In genomic region chr3:157086775-157087174, GRCh38 we compare ENCODE assay signal across 13 cellular contexts.
DNase-seq lines count a peak whose midpoint lies in the region; ATAC-seq, FAIRE-seq and TF ChIP-seq lines count a peak whose summit lies in the region.
"Had no signal": no experiment of that assay in that cellular context is flagged by ENCODE, and none has a peak within 500 bp of the region (broad histone marks: within the 10 kb centered on the region; RNA-seq: fewer than 3 reads in every experiment).

No MANE protein-coding gene starts in this region.

- H3K27ac ChIP-seq in GM23338 (ENCODE audit: low read depth) (no peak overlapping the region), RWPE2 (ENCODE audit: poor library complexity, severe bottlenecking) (peak overlapping the region; percentile 98), right cardiac atrium (ENCODE audit: low read length) (peak overlapping the region; percentile 84), WERI-Rb-1 (no peak overlapping the region)

- no peaks in the 10 kb centered on the region for H3K27me3 ChIP-seq in GM23338 (ENCODE audit: insufficient read depth)
- H3K27me3 ChIP-seq in RWPE2 (ENCODE audit: insufficient read depth, poor library complexity, severe bottlenecking), result no peaks in the 10 kb centered on the region
- no peaks in the 10 kb centered on the region for H3K27me3 ChIP-seq in right cardiac atrium (ENCODE audit: control insufficient read depth, insufficient read depth)
- no peaks in the 10 kb centered on the region for H3K27me3 ChIP-seq in WERI-Rb-1 (ENCODE audit: insufficient read depth, low read depth, severe bottlenecking)

- peaks cover 33% of the 10 kb centered on the region for H3K4me1 Mint-ChIP-seq in GM23338
- H3K4me1 Mint-ChIP-seq in stimulated activated memory B cell treated with anti-CD40 and anti-IgM and Interleukin-4, amounts not matched to agents 10 μg/mL and 1 μg/mL and 100 μg/mL, for 72 hours, result peaks cover 63% of the 10 kb centered on the region

- FAIRE-seq in D721Med (lab: Jason Lieb, UNC), result no peak

- H3K36me3 Mint-ChIP-seq in GM23338 (ENCODE audit: low read depth), result no peaks in the 10 kb centered on the region
- peaks cover 5% of the 10 kb centered on the region for H3K36me3 Mint-ChIP-seq in stimulated activated memory B cell treated with anti-CD40 and anti-IgM and Interleukin-4, amounts not matched to agents 10 μg/mL and 1 μg/mL and 100 μg/mL, for 72 hours

- WGBS in right cardiac atrium, result 58% methylated on average over 3 of the region's 3 CpGs

- no peak overlapping the region for H3K4me3 Mint-ChIP-seq in GM23338
- no peak overlapping the region for H3K4me3 Mint-ChIP-seq in stimulated activated memory B cell treated with anti-CD40 and anti-IgM and Interleukin-4, amounts not matched to agents 10 μg/mL and 1 μg/mL and 100 μg/mL, for 72 hours
- H3K4me3 Mint-ChIP-seq: stimulated activated naive B cell treated with anti-CD40 and anti-IgM and Interleukin-4, amounts not matched to agents 10 μg/mL and 1 μg/mL and 100 μg/mL, for 72 hours had no signal

- ATAC-seq in GM23338, result no peak
- ATAC-seq in RWPE2 (ENCODE audit: low read depth), result no peak
- no peak for ATAC-seq in right cardiac atrium
- ATAC-seq in stimulated activated memory B cell treated with anti-CD40 and anti-IgM and Interleukin-4, amounts not matched to agents 10 μg/mL and 1 μg/mL and 100 μg/mL, for 72 hours, result no peak
- ATAC-seq: activated naive CD4-positive, alpha-beta T cell treated with anti-CD3 and anti-CD28 coated beads, Interleukin-2, amount 50 U/mL, for 72 hours; Panc1; stimulated activated naive B cell treated with anti-CD40 and anti-IgM and Interleukin-4, amounts not matched to agents 10 μg/mL and 1 μg/mL and 100 μg/mL, for 72 hours had no signal

- no peaks in the 10 kb centered on the region for H3K36me3 ChIP-seq in GM23338 (ENCODE audit: insufficient read depth)
- no peaks in the 10 kb centered on the region for H3K36me3 ChIP-seq in RWPE2 (ENCODE audit: low read depth)
- no peaks in the 10 kb centered on the region for H3K36me3 ChIP-seq in WERI-Rb-1

- H3K27ac Mint-ChIP-seq in GM23338, result no peak overlapping the region
- peak overlapping the region; percentile 40 for H3K27ac Mint-ChIP-seq in stimulated activated memory B cell treated with anti-CD40 and anti-IgM and Interleukin-4, amounts not matched to agents 10 μg/mL and 1 μg/mL and 100 μg/mL, for 72 hours
- H3K27ac Mint-ChIP-seq: stimulated activated naive B cell treated with anti-CD40 and anti-IgM and Interleukin-4, amounts not matched to agents 10 μg/mL and 1 μg/mL and 100 μg/mL, for 72 hours had no signal

- DNase-seq in GM23338 (ENCODE audit: low spot score) (no peak), RWPE2 (ENCODE audit: low spot score) (no peak), right cardiac atrium (no peak), HCEC 1CT (no peak), D721Med (ENCODE audit: insufficient read length, low spot score) (no peak), WERI-Rb-1 (no peak)
- DNase-seq: COR-L47; NCI-H2171 treated with DMSO at 0.1 percent for 48 hours; stimulated activated CD4-positive, alpha-beta T cell treated with anti-CD3 and anti-CD28 coated beads, Interleukin-2, amount 100 ng/mL, for 24 hours; stimulated activated naive B cell treated with anti-CD40 and anti-IgM and Interleukin-4, amounts not matched to agents 10 μg/mL and 1 μg/mL and 100 μg/mL, for 72 hours had no signal

- H3K4me1 ChIP-seq in GM23338 (ENCODE audit: insufficient read depth) (peaks cover 20% of the 10 kb centered on the region), RWPE2 (ENCODE audit: insufficient read depth, poor library complexity, severe bottlenecking) (peaks cover 39% of the 10 kb centered on the region), right cardiac atrium (ENCODE audit: control insufficient read depth, insufficient read depth, low read length) (peaks cover 8% of the 10 kb centered on the region)

- TF ChIP-seq CTCF in GM23338 (conservative IDR thresholded peaks at IDR 0.05; ENCODE audit: low read depth in 2 of 2) (no peak), RWPE2 (IDR thresholded peaks at IDR 0.05; ENCODE audit: poor library complexity, severe bottlenecking) (no peak), D721Med (IDR thresholded peaks at IDR 0.05; ENCODE audit: insufficient read depth, missing control alignments) (no peak), WERI-Rb-1 (IDR thresholded peaks at IDR 0.05; ENCODE audit: low read depth, low read length) (no peak)

- H3K4me2 ChIP-seq in GM23338, result 0 out of 2 replicates have a peak overlapping the region, but pooled peaks have one; percentile 19

- H3K4me3 ChIP-seq in GM23338 (no peak overlapping the region), RWPE2 (ENCODE audit: severe bottlenecking) (no peak overlapping the region), right cardiac atrium (ENCODE audit: low read length) (no peak overlapping the region), WERI-Rb-1 (ENCODE audit: low read depth, low read length) (no peak overlapping the region)

- peaks cover 10% of the 10 kb centered on the region for H3K27me3 Mint-ChIP-seq in GM23338 (ENCODE audit: insufficient read depth, low read depth, poor library complexity)
- no peaks in the 10 kb centered on the region for H3K27me3 Mint-ChIP-seq in stimulated activated memory B cell treated with anti-CD40 and anti-IgM and Interleukin-4, amounts not matched to agents 10 μg/mL and 1 μg/mL and 100 μg/mL, for 72 hours
- H3K27me3 Mint-ChIP-seq: stimulated activated naive B cell treated with anti-CD40 and anti-IgM and Interleukin-4, amounts not matched to agents 10 μg/mL and 1 μg/mL and 100 μg/mL, for 72 hours had no signal

- H3K9me3 ChIP-seq in RWPE2 (ENCODE audit: severe bottlenecking) (no peaks in the 10 kb centered on the region), right cardiac atrium (ENCODE audit: control insufficient read depth, low read length) (no peaks in the 10 kb centered on the region), WERI-Rb-1 (ENCODE audit: severe bottlenecking) (no peaks in the 10 kb centered on the region)

- H3K9me3 Mint-ChIP-seq in GM23338, result no peaks in the 10 kb centered on the region
- H3K9me3 Mint-ChIP-seq in stimulated activated memory B cell treated with anti-CD40 and anti-IgM and Interleukin-4, amounts not matched to agents 10 μg/mL and 1 μg/mL and 100 μg/mL, for 72 hours, result no peaks in the 10 kb centered on the region

- no peak overlapping the region for H2AFZ ChIP-seq in GM23338

- no peaks in the 10 kb centered on the region for H3K79me2 ChIP-seq in GM23338 (replicated peaks; ENCODE audit: insufficient read depth)

- intact Hi-C loops in right cardiac atrium (cut with DNase I), result loop anchor here in 3 of 4 donors (5.0 to 10.0 kb wide), 6 partner anchors 46 to 532 kb away; partner anchors contain the start of genes SSR3 (in 2 of the 3), LEKR1 (in 1 of the 3) and TIPARP (in 1 of the 3)

- no peaks in the 10 kb centered on the region for H3F3A ChIP-seq in GM23338 (replicated peaks; ENCODE audit: low read depth)

- no peaks in the 10 kb centered on the region for H3K9me2 ChIP-seq in GM23338 (ENCODE audit: insufficient read depth)

- no peaks in the 10 kb centered on the region for H4K20me1 ChIP-seq in GM23338 (replicated peaks; ENCODE audit: insufficient read depth)

TF ChIP-seq in GM23338, 12 proteins besides CTCF, POLR2A, EP300 and RAD21 (continues in another document):
- TF ChIP-seq ZNF331 (CRISPR knock-in tag; IDR thresholded peaks at IDR 0.05; ENCODE audit: low read depth) (no peak), POLR2AphosphoS5 (IDR thresholded peaks at IDR 0.05; ENCODE audit: low read depth) (no peak), STAT1 (IDR thresholded peaks at IDR 0.05; ENCODE audit: unreplicated experiment) (no peak), ETS1 (IDR thresholded peaks at IDR 0.05) (no peak)

Comparison
In these comparisons a context has a peak if more than half of its experiments do, and no peak if none do; other contexts are left out.
1. H3K27ac ChIP-seq: peak in RWPE2 (single experiment) and right cardiac atrium (single experiment); none in GM23338 (single experiment) and WERI-Rb-1 (single experiment).